Comparison of ENCODE assay signal across 1 cellular context in the genomic region with DNA sequence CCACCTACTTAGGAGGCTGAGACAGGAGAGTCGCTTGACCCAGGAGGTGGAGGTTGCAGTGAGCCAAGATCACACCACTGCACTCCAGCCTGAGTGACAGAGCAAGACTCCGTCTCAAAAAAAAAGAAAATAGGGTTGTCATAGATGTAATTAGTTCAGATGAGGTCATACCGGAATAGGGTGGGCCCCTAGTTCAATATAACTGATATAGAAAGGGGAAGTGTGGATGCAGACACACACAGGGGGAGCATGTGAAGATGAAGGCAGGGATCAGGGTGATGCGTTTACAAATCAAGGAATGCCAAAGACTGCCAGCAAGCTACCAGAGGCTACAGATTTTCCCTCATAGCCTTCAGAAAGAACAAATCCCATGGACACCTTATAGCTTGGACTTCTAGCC.
TF ChIP-seq lines count a peak whose summit lies in the region.

No MANE protein-coding gene starts in this region.

TF ChIP-seq in K562, 482 proteins besides CTCF, POLR2A, EP300 and RAD21:
- TF ChIP-seq, protein P1, sequence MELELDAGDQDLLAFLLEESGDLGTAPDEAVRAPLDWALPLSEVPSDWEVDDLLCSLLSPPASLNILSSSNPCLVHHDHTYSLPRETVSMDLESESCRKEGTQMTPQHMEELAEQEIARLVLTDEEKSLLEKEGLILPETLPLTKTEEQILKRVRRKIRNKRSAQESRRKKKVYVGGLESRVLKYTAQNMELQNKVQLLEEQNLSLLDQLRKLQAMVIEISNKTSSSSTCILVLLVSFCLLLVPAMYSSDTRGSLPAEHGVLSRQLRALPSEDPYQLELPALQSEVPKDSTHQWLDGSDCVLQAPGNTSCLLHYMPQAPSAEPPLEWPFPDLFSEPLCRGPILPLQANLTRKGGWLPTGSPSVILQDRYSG (tag; conservative IDR thresholded peaks at IDR 0.05; ENCODE audit: low read depth): no peak
- TF ChIP-seq TRIM28 (IDR thresholded peaks at IDR 0.05) (no peak), CBFB (CRISPR knock-in tag; IDR thresholded peaks at IDR 0.05) (no peak), SREBF1 (IDR thresholded peaks at IDR 0.05; ENCODE audit: borderline replicate concordance, low read depth, low read length) (no peak), POLR3A (IDR thresholded peaks at IDR 0.05; ENCODE audit: borderline replicate concordance, extremely low read depth, insufficient read depth, insufficient read length) (no peak), SPI1 (IDR thresholded peaks at IDR 0.05; ENCODE audit: borderline replicate concordance, low read depth, low read length) (peak; percentile 68), HDAC2 (IDR thresholded peaks at IDR 0.05) (no peak)
- TF ChIP-seq, protein P2, sequence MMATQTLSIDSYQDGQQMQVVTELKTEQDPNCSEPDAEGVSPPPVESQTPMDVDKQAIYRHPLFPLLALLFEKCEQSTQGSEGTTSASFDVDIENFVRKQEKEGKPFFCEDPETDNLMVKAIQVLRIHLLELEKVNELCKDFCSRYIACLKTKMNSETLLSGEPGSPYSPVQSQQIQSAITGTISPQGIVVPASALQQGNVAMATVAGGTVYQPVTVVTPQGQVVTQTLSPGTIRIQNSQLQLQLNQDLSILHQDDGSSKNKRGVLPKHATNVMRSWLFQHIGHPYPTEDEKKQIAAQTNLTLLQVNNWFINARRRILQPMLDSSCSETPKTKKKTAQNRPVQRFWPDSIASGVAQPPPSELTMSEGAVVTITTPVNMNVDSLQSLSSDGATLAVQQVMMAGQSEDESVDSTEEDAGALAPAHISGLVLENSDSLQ (IDR thresholded peaks at IDR 0.05): peak; percentile 37; the same call in 1 of the 2 replicates
TF ChIP-seq in K562: peak in this region for 2.
